8 cellular contexts compared by ENCODE assay signal in the genomic region with DNA sequence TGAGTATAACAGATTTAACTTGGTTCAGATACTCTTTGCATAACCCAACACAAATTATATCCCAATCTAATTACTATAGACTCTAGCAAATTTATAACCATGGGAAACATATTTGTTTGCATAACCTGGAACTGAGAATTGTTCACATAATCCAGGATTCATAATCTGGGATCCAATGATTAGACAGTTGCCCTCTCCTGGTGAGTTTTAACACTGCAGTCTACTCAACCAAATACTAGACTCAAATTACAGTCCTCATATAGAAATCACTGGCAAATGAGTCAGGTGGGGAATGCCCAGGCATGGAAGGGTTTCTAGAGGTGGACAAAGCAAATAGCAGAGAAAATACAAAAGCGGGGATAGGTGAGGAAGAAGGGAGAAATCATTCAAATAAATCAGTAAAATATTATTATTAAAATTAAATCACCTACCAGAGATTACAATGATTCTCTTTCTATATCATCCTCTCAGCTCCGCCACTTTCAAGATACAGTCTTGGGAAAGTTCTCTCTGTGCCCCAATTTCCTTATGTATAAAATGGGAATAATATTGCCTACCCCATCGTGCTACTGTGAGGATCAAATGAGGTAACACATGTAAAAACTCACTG. TPM values are rescaled to one million over a fixed set of nuclear protein-coding genes. Genes with fewer than 3 reads are reported as not detected.
DNase-seq lines count a peak whose midpoint lies in the region; ATAC-seq and TF ChIP-seq lines count a peak whose summit lies in the region.

No MANE protein-coding gene starts in this region.

- H3K4me2 ChIP-seq in parathyroid adenoma (ENCODE audit: low read length): no peak overlapping the region

- DNase-seq in BE2C: peak; percentile 55
- DNase-seq in NCI-H1092 treated with DMSO at 0.1 percent for 48 hours (lab: John Stamatoyannopoulos, UW): peak; percentile 25
- peak; percentile 74 for DNase-seq in fibroblast of the aortic adventitia (ENCODE audit: low read depth)
- DNase-seq in cerebellar nuclear complex (lab: John Stamatoyannopoulos, UW): no peak

- H3K79me2 ChIP-seq in parathyroid adenoma: peaks cover 6% of the 10 kb centered on the region

- H3K9ac ChIP-seq in parathyroid adenoma: no peak overlapping the region

- no peaks in the 10 kb centered on the region for H3K27me3 ChIP-seq in BE2C
- H3K27me3 ChIP-seq in parathyroid adenoma (ENCODE audit: control insufficient read depth, insufficient read depth, low read length): no peaks in the 10 kb centered on the region

- H3K27ac ChIP-seq in VCaP (no peak overlapping the region), parathyroid adenoma (no peak overlapping the region)

- no peaks in the 10 kb centered on the region for H3K9me3 ChIP-seq in BE2C
- H3K9me3 ChIP-seq in parathyroid adenoma (ENCODE audit: control insufficient read depth, low read length): no peaks in the 10 kb centered on the region

- no peak overlapping the region for H3K4me3 ChIP-seq in BE2C (ENCODE audit: low read depth, low read length)
- H3K4me3 ChIP-seq in fibroblast of the aortic adventitia (ENCODE audit: low read depth, low read length): no peak overlapping the region
- no peak overlapping the region for H3K4me3 ChIP-seq in parathyroid adenoma (ENCODE audit: low read depth, low read length)

- H3K4me1 ChIP-seq in BE2C: peaks cover 14% of the 10 kb centered on the region
- no peaks in the 10 kb centered on the region for H3K4me1 ChIP-seq in parathyroid adenoma

- no peak for ATAC-seq in HG03135 (IDR thresholded peaks at IDR 0.05; ENCODE audit: unreplicated experiment)

- no peak overlapping the region for H2AFZ ChIP-seq in parathyroid adenoma

- H3K36me3 ChIP-seq in BE2C (no peaks in the 10 kb centered on the region), parathyroid adenoma (ENCODE audit: control insufficient read depth, insufficient read depth, low read length) (no peaks in the 10 kb centered on the region)

- peak; percentile 85 for TF ChIP-seq CTCF in BE2C (IDR thresholded peaks at IDR 0.05; ENCODE audit: low read depth, low read length)
- peak; percentile 74 for TF ChIP-seq CTCF in GM12873 (IDR thresholded peaks at IDR 0.05; ENCODE audit: insufficient read depth, low read depth, low read length, missing control alignments)
- peak; percentile 81 for TF ChIP-seq CTCF in VCaP (conservative IDR thresholded peaks at IDR 0.05)
- TF ChIP-seq CTCF in fibroblast of the aortic adventitia (IDR thresholded peaks at IDR 0.05; ENCODE audit: insufficient read depth, low read length): peak; percentile 84
- TF ChIP-seq CTCF in parathyroid adenoma (IDR thresholded peaks at IDR 0.05): peak; percentile 74

RNA-seq across cellular contexts. Expression of gene GCH1, which starts 9.4 kb away (rescaled TPM):
- 29.7 TPM for polyA plus RNA-seq in BE2C (2012; ENCODE audit: insufficient read depth, insufficient read length, low read depth)
- 1.9 and 2.3 TPM in 2 replicates for total RNA-seq in fibroblast of the aortic adventitia (ENCODE audit: low replicate concordance)

Comparison
In these comparisons a context has a peak if more than half of its experiments do, and no peak if none do; other contexts are left out.
1. DNase-seq: peak in BE2C (single experiment), NCI-H1092 treated with DMSO at 0.1 percent for 48 hours (single experiment) and fibroblast of the aortic adventitia (single experiment); none in cerebellar nuclear complex (0 of 2).
2. Peak in every context shown above with its lines, with median percentiles within 50 percentile points of each other: CTCF ChIP-seq.